Comparison of ENCODE assay signal across 8 cellular contexts in genomic region chr7:36367561-36367889, GRCh38. TPM values are rescaled to one million over a fixed set of nuclear protein-coding genes. Genes with fewer than 3 reads are reported as not detected.
DNase-seq lines count a peak whose midpoint lies in the region; ATAC-seq, FAIRE-seq and TF ChIP-seq lines count a peak whose summit lies in the region.

No MANE protein-coding gene starts in this region.

- no peaks in the 10 kb centered on the region for H3K4me1 Mint-ChIP-seq in central memory CD8-positive, alpha-beta T cell
- H3K4me1 Mint-ChIP-seq in naive thymus-derived CD4-positive, alpha-beta T cell = peaks cover 0 to 8% (median 5%) of the 10 kb centered on the region in 7 donors

- intact Hi-C loops in naive thymus-derived CD4-positive, alpha-beta T cell (cut with micrococcal nuclease) = loop anchor here (1.0 to 10.0 kb wide), 18 partner anchors 11 to 1331 kb away; partner anchors contain the start of genes ANLN (in 2 of the 2), DPY19L1 (in 2 of the 2), ELMO1 (in 2 of the 2) and HERPUD2 (in 2 of the 2)

- no peaks in the 10 kb centered on the region for H3K9me3 Mint-ChIP-seq in central memory CD8-positive, alpha-beta T cell
- H3K9me3 Mint-ChIP-seq in naive thymus-derived CD4-positive, alpha-beta T cell = no peaks in the 10 kb centered on the region

- CTCF ChIA-PET in naive thymus-derived CD4-positive, alpha-beta T cell (lab: Charles Lee) = interaction anchor here (0.6 to 2.4 kb wide), 8 partner anchors 9 to 644 kb away, joined by 3 to 11 read pairs (median 6); partner anchors contain the start of gene ANLN

- H3K4me1 ChIP-seq in BE2C = peaks cover 4% of the 10 kb centered on the region; the same call in 1 of the 2 replicates
- H3K4me1 ChIP-seq in naive thymus-derived CD4-positive, alpha-beta T cell (ENCODE audit: control insufficient read depth in 2 of 2, insufficient read depth in 2 of 2, low read length in 2 of 2) = peaks cover 0 to 5% of the 10 kb centered on the region in 2 donors

- no peak for TF ChIP-seq CTCF in BE2C (IDR thresholded peaks at IDR 0.05; ENCODE audit: low read depth, low read length)

- peak overlapping the region; percentile 70 for H3K27ac ChIP-seq in naive thymus-derived CD4-positive, alpha-beta T cell (ENCODE audit: low read depth, low read length)

- DNase-seq in BE2C (no peak), frontal cortex (ENCODE audit: low spot score in 2 of 2) (no peak), NCI-H2227 treated with DMSO at 0.1 percent for 48 hours (lab: John Stamatoyannopoulos, UW) (no peak)
- DNase-seq in central memory CD8-positive, alpha-beta T cell (ENCODE audit: low spot score in 2 of 2) = no peak
- DNase-seq in naive thymus-derived CD4-positive, alpha-beta T cell = no peak

- peaks cover 6% of the 10 kb centered on the region for H3K36me3 Mint-ChIP-seq in central memory CD8-positive, alpha-beta T cell (ENCODE audit: insufficient read depth)
- H3K36me3 Mint-ChIP-seq in naive thymus-derived CD4-positive, alpha-beta T cell = no peaks in the 10 kb centered on the region

- ATAC-seq in HG03520 (IDR thresholded peaks at IDR 0.05; ENCODE audit: unreplicated experiment) = peak; percentile 24
- ATAC-seq in central memory CD8-positive, alpha-beta T cell (replicated peaks; ENCODE audit: extremely low read depth, poor library complexity, severe bottlenecking) = peak; percentile 29
- no peak for ATAC-seq in naive thymus-derived CD4-positive, alpha-beta T cell
- no peak for ATAC-seq in GM19023 (IDR thresholded peaks at IDR 0.05; ENCODE audit: unreplicated experiment)
- ATAC-seq in GM19035 (IDR thresholded peaks at IDR 0.05; ENCODE audit: unreplicated experiment) = no peak

- peak overlapping the region; percentile 84 for H3K4me3 Mint-ChIP-seq in central memory CD8-positive, alpha-beta T cell
- H3K4me3 Mint-ChIP-seq in naive thymus-derived CD4-positive, alpha-beta T cell = peak overlapping the region; percentile 80 to 97 (median 93)

- H3K27ac Mint-ChIP-seq in central memory CD8-positive, alpha-beta T cell (ENCODE audit: low read depth) = no peak overlapping the region
- H3K27ac Mint-ChIP-seq in naive thymus-derived CD4-positive, alpha-beta T cell = peak overlapping the region in 8 of 9 donors; percentile 51 to 94 (median 82)

- H3K4me3 ChIP-seq in BE2C (ENCODE audit: low read depth, low read length) = peak overlapping the region; percentile 83
- peak overlapping the region; percentile 76 for H3K4me3 ChIP-seq in naive thymus-derived CD4-positive, alpha-beta T cell (ENCODE audit: low read length)

- POLR2A ChIA-PET in naive thymus-derived CD4-positive, alpha-beta T cell (lab: Charles Lee) = interaction anchor here (1.1 to 1.4 kb wide), 2 partner anchors 11 to 74 kb away, joined by 3 to 4 read pairs; no protein-coding TSS in a partner anchor

- H3K27me3 ChIP-seq in BE2C = no peaks in the 10 kb centered on the region
- no peaks in the 10 kb centered on the region for H3K27me3 ChIP-seq in naive thymus-derived CD4-positive, alpha-beta T cell (ENCODE audit: control insufficient read depth in 2 of 2, insufficient read depth in 2 of 2, low read length in 2 of 2)

- H3K27me3 Mint-ChIP-seq in central memory CD8-positive, alpha-beta T cell = peaks cover 15% of the 10 kb centered on the region
- H3K27me3 Mint-ChIP-seq in naive thymus-derived CD4-positive, alpha-beta T cell = peaks cover 0 to 58% (median 0%) of the 10 kb centered on the region in 5 donors

- no peaks in the 10 kb centered on the region for H3K9me3 ChIP-seq in BE2C
- no peaks in the 10 kb centered on the region for H3K9me3 ChIP-seq in naive thymus-derived CD4-positive, alpha-beta T cell (ENCODE audit: control insufficient read depth in 2 of 3, low read length in 3 of 3)

- FAIRE-seq in frontal cortex (lab: Jason Lieb, UNC) = no peak

- H3K36me3 ChIP-seq in BE2C = no peaks in the 10 kb centered on the region
- H3K36me3 ChIP-seq in naive thymus-derived CD4-positive, alpha-beta T cell (ENCODE audit: control insufficient read depth in 2 of 3, insufficient read depth in 3 of 3, low read length in 3 of 3) = no peaks in the 10 kb centered on the region

RNA-seq across cellular contexts. Expression of gene ANLN, which starts 22.1 kb away (rescaled TPM):
- polyA plus RNA-seq in BE2C (2012; ENCODE audit: insufficient read depth, insufficient read length, low read depth) = 5.6 TPM
- 10 to 100 TPM in 1 of 5 experiments, 1 to 10 TPM in 1, under 1 TPM in 3; 0.35 to 48.6 (median 0.82) TPM for total RNA-seq in naive thymus-derived CD4-positive, alpha-beta T cell
- polyA plus RNA-seq in naive thymus-derived CD4-positive, alpha-beta T cell = under 1 TPM in 1 of 2 donors, not detected in 1; 0.30 TPM
- 9.4 TPM for total RNA-seq in frontal cortex

Comparison
In these comparisons a context has a peak if more than half of its experiments do, and no peak if none do; other contexts are left out.
1. ATAC-seq: peak in HG03520 (single experiment) and central memory CD8-positive, alpha-beta T cell (single experiment); none in naive thymus-derived CD4-positive, alpha-beta T cell (single experiment), GM19023 (single experiment) and GM19035 (single experiment).